ENCODE assay signal across 9 cellular contexts in genomic region chr14:94598816-94599655, GRCh38. TPM values are rescaled to one million over a fixed set of nuclear protein-coding genes. Genes with fewer than 3 reads are reported as not detected.
DNase-seq lines count a peak whose midpoint lies in the region; ATAC-seq and TF ChIP-seq lines count a peak whose summit lies in the region.
"Had no signal": no experiment of that assay in that cellular context is flagged by ENCODE, and none has a peak within 500 bp of the region (broad histone marks: within the 10 kb centered on the region; RNA-seq: fewer than 3 reads in every experiment).

No MANE protein-coding gene starts in this region.

- no peak overlapping the region for H3K4me3 Mint-ChIP-seq in CD8-positive, alpha-beta T cell

- no peak overlapping the region for H4K8ac ChIP-seq in mesendoderm (ENCODE audit: low read depth, low read length)

- no peaks in the 10 kb centered on the region for H3K4me1 ChIP-seq in mesendoderm (ENCODE audit: control insufficient read depth, low read depth, low read length)
- H3K4me1 ChIP-seq in CD8-positive, alpha-beta T cell (ENCODE audit: insufficient read depth, low read length): no peaks in the 10 kb centered on the region

- ATAC-seq in Right ventricle myocardium inferior: peak; percentile 80
- ATAC-seq in CD8-positive, alpha-beta T cell: no peak
- no peak for ATAC-seq in HG02642 (IDR thresholded peaks at IDR 0.05; ENCODE audit: poor library complexity, unreplicated experiment)
- ATAC-seq in GM19397 (IDR thresholded peaks at IDR 0.05; ENCODE audit: unreplicated experiment): no peak

- no peaks in the 10 kb centered on the region for H3K79me2 ChIP-seq in mesendoderm (ENCODE audit: control insufficient read depth, insufficient read depth, low read length)

- CTCF ChIA-PET in CD8-positive, alpha-beta T cell (lab: Charles Lee): interaction anchor here (1.0 kb wide), 1 partner anchor 10 kb away, joined by 3 read pairs; no protein-coding TSS in a partner anchor

- POLR2A ChIA-PET in CD8-positive, alpha-beta T cell (lab: Charles Lee): no interaction called here

- H3K56ac ChIP-seq in mesendoderm (ENCODE audit: low read length): no peak overlapping the region

- no peaks in the 10 kb centered on the region for H3K79me1 ChIP-seq in mesendoderm (ENCODE audit: low read length)

- H3K27ac ChIP-seq in dorsolateral prefrontal cortex (peak overlapping the region in 56 of 59 donors; percentile 3 to 91 (median 76)), mesendoderm (ENCODE audit: low read depth, low read length) (no peak overlapping the region)
- H3K27ac ChIP-seq in CD8-positive, alpha-beta T cell (ENCODE audit: low read depth, low read length): no peak overlapping the region

- no peak overlapping the region for H4K5ac ChIP-seq in mesendoderm (ENCODE audit: low read length)

- H3K18ac ChIP-seq in mesendoderm (ENCODE audit: low read length): no peak overlapping the region

- no peak overlapping the region for H3K4me2 ChIP-seq in mesendoderm (ENCODE audit: low read length)

- no peak overlapping the region for H2BK120ac ChIP-seq in mesendoderm (ENCODE audit: low read depth, low read length)

- TF ChIP-seq CTCF in dorsolateral prefrontal cortex (IDR thresholded peaks at IDR 0.05 in 54 of 56, conservative IDR thresholded peaks at IDR 0.05 in 2 of 56; ENCODE audit: low read depth in 1 of 56, partially characterized antibody in 56 of 56): peak in 16 of 56 donors; percentile 10 to 53 (median 20)
- no peak for TF ChIP-seq CTCF in CD8-positive, alpha-beta T cell (IDR thresholded peaks at IDR 0.05)

- no peaks in the 10 kb centered on the region for H3K9me3 Mint-ChIP-seq in CD8-positive, alpha-beta T cell

- no peaks in the 10 kb centered on the region for H3K27me3 ChIP-seq in dorsolateral prefrontal cortex
- no peaks in the 10 kb centered on the region for H3K27me3 ChIP-seq in mesendoderm (ENCODE audit: insufficient read depth, low read length, poor library complexity)
- no peaks in the 10 kb centered on the region for H3K27me3 ChIP-seq in CD8-positive, alpha-beta T cell (ENCODE audit: insufficient read depth, low read length)

- no peaks in the 10 kb centered on the region for H3K36me3 ChIP-seq in mesendoderm (ENCODE audit: control insufficient read depth, insufficient read depth, low read length)
- H3K36me3 ChIP-seq in CD8-positive, alpha-beta T cell (ENCODE audit: insufficient read depth, low read length): no peaks in the 10 kb centered on the region

- DNase-seq in Right ventricle myocardium inferior (ENCODE audit: missing footprints) (no peak), cardiac septum (ENCODE audit: low spot score) (no peak), dorsolateral prefrontal cortex (peak in 9 of 10 donors; percentile 13 to 89 (median 77)), mesendoderm (peak; percentile 76), T-helper 2 cell (no peak)
- DNase-seq in CD8-positive, alpha-beta T cell: no peak

- H2BK15ac ChIP-seq in mesendoderm (replicated peaks; ENCODE audit: low read depth): no peak overlapping the region

- intact Hi-C loops in Right ventricle myocardium inferior (cut with DNase I) (no loop called here), cardiac septum (cut with DNase I) (no loop called here), dorsolateral prefrontal cortex (cut with DNase I) (loop anchor here in 1 of 2 donors (5.0 kb wide), 1 partner anchor 88 kb away; no protein-coding TSS in a partner anchor)
- intact Hi-C loops in CD8-positive, alpha-beta T cell (cut with DNase I, micrococcal nuclease): no loop called here

- H2BK5ac ChIP-seq in mesendoderm (ENCODE audit: low read length): no peak overlapping the region

- peaks cover 5% of the 10 kb centered on the region for H3K27me3 Mint-ChIP-seq in CD8-positive, alpha-beta T cell (ENCODE audit: low read depth)

- no peak overlapping the region for H3K4ac ChIP-seq in mesendoderm (ENCODE audit: low read depth, low read length)

- no peak overlapping the region for H3K9ac ChIP-seq in mesendoderm (ENCODE audit: low read length)

- H3K36me3 Mint-ChIP-seq in CD8-positive, alpha-beta T cell: no peaks in the 10 kb centered on the region

- WGBS in mesendoderm (ENCODE audit: extremely low coverage, insufficient coverage, low lambda C conversion rate): no CpG with 5 or more reads among the region's 11 CpGs

- no peak overlapping the region for H3K23ac ChIP-seq in mesendoderm (ENCODE audit: low read length)

- no peak overlapping the region for H3K4me3 ChIP-seq in dorsolateral prefrontal cortex
- H3K4me3 ChIP-seq in mesendoderm (ENCODE audit: low read length): no peak overlapping the region
- no peak overlapping the region for H3K4me3 ChIP-seq in CD8-positive, alpha-beta T cell (ENCODE audit: low read depth, low read length)

- no peaks in the 10 kb centered on the region for H3K4me1 Mint-ChIP-seq in CD8-positive, alpha-beta T cell (ENCODE audit: low read depth)

- no peak overlapping the region for H3K27ac Mint-ChIP-seq in CD8-positive, alpha-beta T cell

- no peak overlapping the region for H2AK5ac ChIP-seq in mesendoderm (ENCODE audit: low read length)

- no peaks in the 10 kb centered on the region for H3K9me3 ChIP-seq in CD8-positive, alpha-beta T cell (ENCODE audit: low read length)

RNA-seq across cellular contexts. Expression of gene SERPINA3, which starts 13.2 kb away (rescaled TPM):
- total RNA-seq in Right ventricle myocardium inferior (112 TPM), cardiac septum (24.5 TPM), dorsolateral prefrontal cortex (1,000 to 10,000 TPM in 1 of 120 experiments, 100 to 1,000 TPM in 41, 10 to 100 TPM in 72, 1 to 10 TPM in 6; 3.1 to 1,061 (median 51.5) TPM)
- not detected for polyA plus RNA-seq in mesendoderm (2013, experiment 1 of 2)
- polyA plus RNA-seq in mesendoderm (2013, experiment 2 of 2): 0.03 TPM
- not detected for total RNA-seq in CD8-positive, alpha-beta T cell
- total RNA-seq: activated CD8-positive, alpha-beta memory T cell treated with anti-CD3 and anti-CD28 coated beads for 36 hours had no signal

RNA-seq across cellular contexts. Expression of gene SERPINA5, which starts 17.8 kb away (rescaled TPM):
- total RNA-seq in Right ventricle myocardium inferior (4.1 TPM), cardiac septum (1.2 TPM), dorsolateral prefrontal cortex (1 to 10 TPM in 66 of 120 experiments, under 1 TPM in 38, not detected in 16; 0.18 to 9.1 (median 1.3) TPM)
- 1.7 TPM for polyA plus RNA-seq in mesendoderm (2013, experiment 1 of 2)
- polyA plus RNA-seq in mesendoderm (2013, experiment 2 of 2): 1.8 TPM
- total RNA-seq in CD8-positive, alpha-beta T cell: not detected
- total RNA-seq: activated CD8-positive, alpha-beta memory T cell treated with anti-CD3 and anti-CD28 coated beads for 36 hours had no signal

RNA-seq across cellular contexts. Expression of gene SERPINA4, which starts 37.8 kb away (rescaled TPM):
- total RNA-seq in Right ventricle myocardium inferior (not detected), cardiac septum (not detected), dorsolateral prefrontal cortex (not detected)
- polyA plus RNA-seq in mesendoderm (2013, experiment 1 of 2): not detected
- not detected for polyA plus RNA-seq in mesendoderm (2013, experiment 2 of 2)
- total RNA-seq in CD8-positive, alpha-beta T cell: not detected
- total RNA-seq: activated CD8-positive, alpha-beta memory T cell treated with anti-CD3 and anti-CD28 coated beads for 36 hours had no signal

Comparison
In these comparisons a context has a peak if more than half of its experiments do, and no peak if none do; other contexts are left out.
1. DNase-seq: peak in dorsolateral prefrontal cortex (9 of 10) and mesendoderm (single experiment); none in Right ventricle myocardium inferior (single experiment), cardiac septum (single experiment), CD8-positive, alpha-beta T cell (0 of 7) and T-helper 2 cell (0 of 5).
2. H3K27ac ChIP-seq: peak in dorsolateral prefrontal cortex (56 of 59); none in mesendoderm (single experiment) and CD8-positive, alpha-beta T cell (single experiment).
3. RNA of gene SERPINA3, which starts 13.2 kb away (total RNA-seq): 112 TPM in Right ventricle myocardium inferior (single experiment), 3.1 to 1,061 TPM in dorsolateral prefrontal cortex and 24.5 TPM in cardiac septum (single experiment); not detected in CD8-positive, alpha-beta T cell; every median in the first group is over 4 times any median in the second.